Comparison of ENCODE assay signal across 9 cellular contexts in genomic region chr14:53955234-53955556, GRCh38. TPM values are rescaled to one million over a fixed set of nuclear protein-coding genes. Genes with fewer than 3 reads are reported as not detected.
DNase-seq lines count a peak whose midpoint lies in the region; ATAC-seq and TF ChIP-seq lines count a peak whose summit lies in the region.
"Had no signal": no experiment of that assay in that cellular context is flagged by ENCODE, and none has a peak within 500 bp of the region (broad histone marks: within the 10 kb centered on the region; RNA-seq: fewer than 3 reads in every experiment).

No MANE protein-coding gene starts in this region.

- no peaks in the 10 kb centered on the region for H3K9me3 Mint-ChIP-seq in CD8-positive, alpha-beta T cell

- no peak for ATAC-seq in CD8-positive, alpha-beta T cell

- peak overlapping the region; percentile 84 for H3K4me2 ChIP-seq in parathyroid adenoma (ENCODE audit: low read length)

- peak overlapping the region; percentile 84 for H2AFZ ChIP-seq in parathyroid adenoma

- H3K4me1 Mint-ChIP-seq in CD8-positive, alpha-beta T cell (ENCODE audit: low read depth) = peaks cover 35% of the 10 kb centered on the region

- no peaks in the 10 kb centered on the region for H3K79me2 ChIP-seq in parathyroid adenoma

- no peak overlapping the region for H3K27ac ChIP-seq in CD8-positive, alpha-beta T cell (ENCODE audit: low read depth, low read length)
- peak overlapping the region; percentile 68 to 95 (median 86) for H3K27ac ChIP-seq in Peyer's patch
- H3K27ac ChIP-seq in esophagus squamous epithelium = peak overlapping the region; percentile 62 to 85 (median 80)
- H3K27ac ChIP-seq in parathyroid adenoma = no peak overlapping the region

- H3K27ac Mint-ChIP-seq in CD8-positive, alpha-beta T cell = no peak overlapping the region

- no peak overlapping the region for H3K4me3 ChIP-seq in CD8-positive, alpha-beta T cell (ENCODE audit: low read depth, low read length)
- H3K4me3 ChIP-seq in Peyer's patch (peak overlapping the region; percentile 39 to 76 (median 61)), esophagus squamous epithelium (peak overlapping the region; percentile 48 to 73 (median 55)), parathyroid adenoma (ENCODE audit: low read depth, low read length) (peak overlapping the region; percentile 55)

- peaks cover 6% of the 10 kb centered on the region for H3K27me3 ChIP-seq in CD8-positive, alpha-beta T cell (ENCODE audit: insufficient read depth, low read length)
- H3K27me3 ChIP-seq in Peyer's patch (no peaks in the 10 kb centered on the region), esophagus squamous epithelium (peaks cover 0 to 71% (median 0%) of the 10 kb centered on the region in 4 donors), parathyroid adenoma (ENCODE audit: control insufficient read depth, insufficient read depth, low read length) (no peaks in the 10 kb centered on the region)

- peaks cover 68% of the 10 kb centered on the region for H3K27me3 Mint-ChIP-seq in CD8-positive, alpha-beta T cell (ENCODE audit: low read depth)

- POLR2A ChIA-PET in CD8-positive, alpha-beta T cell (lab: Charles Lee) = no interaction called here

- no peak overlapping the region for H3K9ac ChIP-seq in parathyroid adenoma

- TF ChIP-seq POLR2A in Peyer's patch (IDR thresholded peaks at IDR 0.05) (no peak), esophagus squamous epithelium (IDR thresholded peaks at IDR 0.05) (no peak)

- CTCF ChIA-PET in CD8-positive, alpha-beta T cell (lab: Charles Lee) = no interaction called here

- 1 to 2% methylated on average over 15 to 16 of the region's 16 CpGs for WGBS in esophagus squamous epithelium, 2 donors

- H3K4me1 ChIP-seq in CD8-positive, alpha-beta T cell (ENCODE audit: insufficient read depth, low read length) = peaks cover 24% of the 10 kb centered on the region
- peaks cover 0 to 18% (median 3%) of the 10 kb centered on the region in 4 donors for H3K4me1 ChIP-seq in Peyer's patch
- peaks cover 19 to 61% (median 23%) of the 10 kb centered on the region in 3 donors for H3K4me1 ChIP-seq in esophagus squamous epithelium
- peaks cover 6% of the 10 kb centered on the region for H3K4me1 ChIP-seq in parathyroid adenoma

- no peaks in the 10 kb centered on the region for H3K9me3 ChIP-seq in CD8-positive, alpha-beta T cell (ENCODE audit: low read length)
- H3K9me3 ChIP-seq in Peyer's patch (no peaks in the 10 kb centered on the region), esophagus squamous epithelium (no peaks in the 10 kb centered on the region), parathyroid adenoma (ENCODE audit: control insufficient read depth, low read length) (no peaks in the 10 kb centered on the region)

- TF ChIP-seq CTCF in CD8-positive, alpha-beta T cell (IDR thresholded peaks at IDR 0.05) = no peak
- TF ChIP-seq CTCF in Peyer's patch (IDR thresholded peaks at IDR 0.05) (no peak), esophagus squamous epithelium (IDR thresholded peaks at IDR 0.05) (no peak), parathyroid adenoma (IDR thresholded peaks at IDR 0.05) (no peak)

- no peak for DNase-seq in CD8-positive, alpha-beta T cell
- DNase-seq in Peyer's patch (no peak), esophagus squamous epithelium (lab: John Stamatoyannopoulos, UW) (no peak), NCI-H2081 treated with DMSO at 0.1 percent for 48 hours (lab: John Stamatoyannopoulos, UW) (no peak), DMS79 treated with DMSO at 0.1 percent for 48 hours (lab: John Stamatoyannopoulos, UW) (no peak), NCI-H774 (lab: John Stamatoyannopoulos, UW) (no peak)
- DNase-seq in stimulated activated CD8-positive, alpha-beta memory T cell treated with anti-CD3 and anti-CD28 coated beads, Interleukin-4, amount 100 ng/mL, for 48 hours = no peak
- DNase-seq: stimulated activated CD4-positive, alpha-beta T cell treated with anti-CD3 and anti-CD28 coated beads, Interleukin-4, amount 100 ng/mL, for 1 hour had no signal

- intact Hi-C loops in CD8-positive, alpha-beta T cell (cut with DNase I, micrococcal nuclease) = no loop called here
- intact Hi-C loops in esophagus squamous epithelium (cut with DNase I) = no loop called here

- peak overlapping the region; percentile 50 for H3K4me3 Mint-ChIP-seq in CD8-positive, alpha-beta T cell

- H3K36me3 Mint-ChIP-seq in CD8-positive, alpha-beta T cell = no peaks in the 10 kb centered on the region

- H3K36me3 ChIP-seq in CD8-positive, alpha-beta T cell (ENCODE audit: insufficient read depth, low read length) = no peaks in the 10 kb centered on the region
- peaks cover 0 to 6% (median 0%) of the 10 kb centered on the region in 3 donors for H3K36me3 ChIP-seq in Peyer's patch
- peaks cover 0 to 11% (median 0%) of the 10 kb centered on the region in 3 donors for H3K36me3 ChIP-seq in esophagus squamous epithelium
- no peaks in the 10 kb centered on the region for H3K36me3 ChIP-seq in parathyroid adenoma (ENCODE audit: control insufficient read depth, insufficient read depth, low read length)

RNA-seq across cellular contexts. Expression of gene BMP4, which starts 1.4 kb away (rescaled TPM):
- not detected for total RNA-seq in CD8-positive, alpha-beta T cell
- total RNA-seq in Peyer's patch = 10 to 100 TPM; 12.1 to 53.6 (median 20.2) TPM
- 10 to 100 TPM in 2 of 4 donors, 1 to 10 TPM in 2; 1.5 to 24.8 (median 6.9) TPM for total RNA-seq in esophagus squamous epithelium

Comparison
In these comparisons a context has a peak if more than half of its experiments do, and no peak if none do; other contexts are left out.
1. H3K27ac ChIP-seq: peak in Peyer's patch (4 of 4) and esophagus squamous epithelium (4 of 4); none in CD8-positive, alpha-beta T cell (single experiment) and parathyroid adenoma (single experiment).